Comparison of ENCODE assay signal across 29 cellular contexts in the genomic region with DNA sequence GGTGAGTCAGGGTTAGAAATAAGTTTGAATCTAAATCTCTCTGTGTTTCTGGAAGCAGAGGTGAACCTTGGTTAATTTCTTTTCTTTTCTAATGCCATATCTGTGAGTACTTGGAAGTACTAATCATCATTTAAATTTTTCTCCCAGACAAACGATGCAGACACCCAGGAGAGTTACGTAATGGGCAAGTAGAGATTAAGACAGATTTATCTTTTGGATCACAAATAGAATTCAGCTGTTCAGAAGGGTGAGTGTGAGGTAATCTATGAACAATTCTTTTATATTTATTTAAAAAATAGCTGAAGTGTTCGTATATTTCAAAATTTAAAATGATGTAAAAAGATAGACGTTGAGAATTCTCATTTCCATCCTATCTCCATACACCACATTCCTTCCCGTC. TPM values are rescaled to one million over a fixed set of nuclear protein-coding genes. Genes with fewer than 3 reads are reported as not detected.
"Had no signal": no experiment of that assay in that cellular context is flagged by ENCODE, and none has a peak within 500 bp of the region (broad histone marks: within the 10 kb centered on the region; RNA-seq: fewer than 3 reads in every experiment).

No MANE protein-coding gene starts in this region.

- H3K9me3 Mint-ChIP-seq: activated naive CD8-positive, alpha-beta T cell treated with anti-CD3 and anti-CD28 coated beads for 36 hours; activated T-cell treated with anti-CD3 and anti-CD28 coated beads, Interleukin-2, amount 50 U/mL, for 24 hours; activated T-helper 2 cell treated with anti-CD3 and anti-CD28 coated beads, Interferon-gamma antibody, Interleukin-2, Interleukin-4, amounts not matched to agents 10 μg/mL and 5 μg/mL and 100 μg/mL, durations not matched to agents 14 hours and 24 hours and 36 hours; dendritic cell treated with granulocyte-macrophage colony-stimulating factor and Interleukin-4, amounts not matched to agents 40 ng/mL and 50 ng/mL, for 4 days; memory B cell had no signal

- H3K27me3 ChIP-seq: gastroesophageal sphincter, heart left ventricle, spleen, upper lobe of left lung had no signal

- H3K4me1 ChIP-seq: gastroesophageal sphincter, heart left ventricle, spleen, upper lobe of left lung had no signal

- H3K36me3 Mint-ChIP-seq: activated naive CD8-positive, alpha-beta T cell treated with anti-CD3 and anti-CD28 coated beads for 36 hours; memory B cell; naive B cell had no signal

- H3K9me3 ChIP-seq: gastroesophageal sphincter, heart left ventricle, spleen, thoracic aorta, upper lobe of left lung had no signal

- H3K27ac ChIP-seq: gastroesophageal sphincter, heart left ventricle, spleen, thoracic aorta, upper lobe of left lung had no signal

- ATAC-seq: gastroesophageal sphincter, heart left ventricle had no signal

- DNase-seq: activated CD4-positive, alpha-beta T cell treated with anti-CD3 and anti-CD28 coated beads for 1 hour; activated CD8-positive, alpha-beta memory T cell treated with anti-CD3 and anti-CD28 coated beads for 24 hours; activated CD8-positive, alpha-beta memory T cell treated with anti-CD3 and anti-CD28 coated beads, Interleukin-2, amount 50 U/mL, for 4 hours; activated naive CD4-positive, alpha-beta T cell; activated naive CD8-positive, alpha-beta T cell treated with anti-CD3 and anti-CD28 coated beads for 36 hours; activated T-cell treated with anti-CD3 and anti-CD28 coated beads, Interleukin-2, amount 50 U/mL, for 24 hours; amygdala; effector CD4-positive, alpha-beta T cell; heart left ventricle; islet precursor cell; left cardiac atrium; naive B cell; posterior cingulate gyrus; spleen; stimulated activated CD4-positive, alpha-beta T cell treated with anti-CD3 and anti-CD28 coated beads, Interleukin-4, amount 100 ng/mL, for 1 hour; stimulated activated naive CD4-positive, alpha-beta T cell treated with Interleukin-2 at 50 U/mL for 16 hours; T-helper 1 cell; upper lobe of left lung had no signal

- H3K36me3 ChIP-seq: gastroesophageal sphincter, heart left ventricle, spleen, thoracic aorta, upper lobe of left lung had no signal

- H3K4me1 Mint-ChIP-seq: activated naive CD8-positive, alpha-beta T cell treated with anti-CD3 and anti-CD28 coated beads for 36 hours; memory B cell; naive B cell had no signal

- H3K4me3 Mint-ChIP-seq: activated naive CD8-positive, alpha-beta T cell treated with anti-CD3 and anti-CD28 coated beads for 36 hours; activated T-cell treated with anti-CD3 and anti-CD28 coated beads, Interleukin-2, amount 50 U/mL, for 24 hours; dendritic cell treated with granulocyte-macrophage colony-stimulating factor and Interleukin-4, amounts not matched to agents 40 ng/mL and 50 ng/mL, for 4 days; memory B cell; naive B cell had no signal

- H3K4me3 ChIP-seq: gastroesophageal sphincter, heart left ventricle, spleen, thoracic aorta, upper lobe of left lung had no signal

RNA-seq across cellular contexts. Expression of a gene that starts 11.2 kb away (rescaled TPM):
- total RNA-seq: activated naive CD8-positive, alpha-beta T cell treated with anti-CD3 and anti-CD28 coated beads for 36 hours; activated T-helper 2 cell treated with anti-CD3 and anti-CD28 coated beads, Interferon-gamma antibody, Interleukin-2, Interleukin-4, amounts not matched to agents 10 μg/mL and 5 μg/mL and 100 μg/mL, durations not matched to agents 14 hours and 24 hours and 36 hours; cardiac septum; chondrocyte; epithelial cell of proximal tubule; fibroblast of lung; heart left ventricle; left cardiac atrium had no signal
- polyA plus RNA-seq: fibroblast of lung, neural cell had no signal

RNA-seq across cellular contexts. Expression of a gene that starts 26.6 kb away (rescaled TPM):
- total RNA-seq: chondrocyte, epithelial cell of proximal tubule, fibroblast of lung, renal cortical epithelial cell had no signal
- polyA plus RNA-seq: fibroblast of lung, heart left ventricle, neural cell had no signal
